Comparison of ENCODE assay signal across 8 cellular contexts in the genomic region with DNA sequence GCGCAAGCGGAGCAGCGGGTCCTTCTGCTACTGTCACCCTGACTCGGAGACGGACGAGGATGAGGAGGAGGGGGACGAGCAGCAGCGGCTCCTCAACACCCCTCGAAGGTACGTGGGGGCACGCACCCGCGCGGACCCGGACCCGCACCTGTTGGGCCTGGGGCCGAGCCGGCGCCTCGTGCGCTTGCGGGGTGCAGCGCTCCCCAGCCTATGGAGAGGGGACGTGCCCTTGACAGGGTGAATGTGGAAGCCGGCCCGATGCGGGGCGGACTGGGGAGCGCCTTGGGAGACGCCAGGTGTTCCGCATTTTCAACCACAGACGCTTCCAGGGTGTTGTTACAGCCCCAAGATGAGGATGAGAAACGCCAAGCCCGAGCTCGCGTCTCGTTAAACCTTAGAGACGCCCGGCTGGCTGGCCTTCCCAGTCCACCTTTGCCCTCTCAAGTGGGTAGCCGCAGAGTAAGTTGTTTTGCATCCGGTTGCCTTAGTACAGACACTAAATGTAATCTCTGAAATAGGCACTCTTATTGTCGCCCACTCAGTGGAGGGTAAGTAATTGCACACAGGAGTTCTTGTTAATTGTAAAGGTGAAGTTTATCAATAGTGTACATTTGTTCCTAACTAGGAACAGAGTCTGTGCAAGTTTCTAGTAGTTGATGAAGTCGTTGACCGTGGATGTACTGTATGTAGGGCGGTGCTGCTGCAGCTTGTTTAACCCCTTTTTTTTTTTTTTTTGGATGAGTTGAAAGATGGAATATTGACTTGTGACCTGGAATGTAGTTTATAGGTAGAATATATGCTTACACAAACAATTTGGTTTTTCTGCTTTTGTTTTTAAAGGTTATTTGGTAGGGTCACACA. TPM values are rescaled to one million over a fixed set of nuclear protein-coding genes. Genes with fewer than 3 reads are reported as not detected.
DNase-seq lines count a peak whose midpoint lies in the region; ATAC-seq and TF ChIP-seq lines count a peak whose summit lies in the region.

No MANE protein-coding gene starts in this region.

- H2AFZ ChIP-seq in SK-N-SH (ENCODE audit: low read depth) (peak overlapping the region; percentile 73), hepatocyte (peak overlapping the region; percentile 65)

- peak overlapping the region; percentile 72 for H3K9ac ChIP-seq in SK-N-SH

- TF ChIP-seq CTCF in C4-2B (conservative IDR thresholded peaks at IDR 0.05) (no peak), SK-N-SH (IDR thresholded peaks at IDR 0.05) (no peak), hepatocyte (IDR thresholded peaks at IDR 0.05; ENCODE audit: poor library complexity) (no peak)

- H3K27ac ChIP-seq in C4-2B (peak overlapping the region; percentile 70), SK-N-SH (ENCODE audit: low read depth in 2 of 2, low read length in 1 of 2) (peak overlapping the region; percentile 27 to 58; a peak in 3 of 4 replicates), hepatocyte (peak overlapping the region; percentile 68)

- H4K20me1 ChIP-seq in SK-N-SH (ENCODE audit: insufficient read depth) (no peaks in the 10 kb centered on the region), hepatocyte (ENCODE audit: insufficient read depth, poor library complexity, severe bottlenecking) (no peaks in the 10 kb centered on the region)

- H3K4me3 ChIP-seq in SK-N-SH (ENCODE audit: low read depth in 2 of 2, low read length in 1 of 2): peak overlapping the region; percentile 82 to 95
- peak overlapping the region; percentile 78 for H3K4me3 ChIP-seq in hepatocyte
- H3K4me3 ChIP-seq in skeletal muscle cell (ENCODE audit: low read depth, low read length): peak overlapping the region; percentile 92

- H3K9me3 ChIP-seq in SK-N-SH (no peaks in the 10 kb centered on the region), hepatocyte (ENCODE audit: low read depth) (no peaks in the 10 kb centered on the region)

- H3K27me3 ChIP-seq in SK-N-SH (ENCODE audit: insufficient read depth) (no peaks in the 10 kb centered on the region), hepatocyte (no peaks in the 10 kb centered on the region)

- ATAC-seq in GM19438 (IDR thresholded peaks at IDR 0.05; ENCODE audit: low read depth, unreplicated experiment) (peak; percentile 36), HG03469 (IDR thresholded peaks at IDR 0.05; ENCODE audit: unreplicated experiment) (peak; percentile 6)

- TF ChIP-seq RAD21 in SK-N-SH (IDR thresholded peaks at IDR 0.05; ENCODE audit: low read length): no peak

- peaks cover 10% of the 10 kb centered on the region for H3F3A ChIP-seq in SK-N-SH (replicated peaks; ENCODE audit: insufficient read depth)

- H3K36me3 ChIP-seq in SK-N-SH (replicated peaks in 1 of 2; ENCODE audit: control insufficient read depth in 1 of 2, insufficient read depth in 2 of 2, low read length in 1 of 2) (peaks cover 4 to 7% of the 10 kb centered on the region in 2 experiments), hepatocyte (replicated peaks; ENCODE audit: insufficient read depth, low read depth) (no peaks in the 10 kb centered on the region)

- H3K4me1 ChIP-seq in SK-N-SH (ENCODE audit: control insufficient read depth in 1 of 2, insufficient read depth in 2 of 2, low read depth in 1 of 2, low read length in 1 of 2) (peaks cover 10 to 11% of the 10 kb centered on the region in 2 experiments), hepatocyte (ENCODE audit: insufficient read depth) (peaks cover 15% of the 10 kb centered on the region)

- peak; percentile 39 for DNase-seq in SK-N-SH
- peak; percentile 35 for DNase-seq in amniotic epithelial cell (ENCODE audit: low read depth)
- DNase-seq in hepatocyte (ENCODE audit: low spot score): peak; percentile 60
- no peak for DNase-seq in skeletal muscle cell (ENCODE audit: low read depth)
- no peak for DNase-seq in GM19240 (ENCODE audit: insufficient read length, low spot score)

- H3K4me2 ChIP-seq in SK-N-SH: peak overlapping the region; percentile 83
- peak overlapping the region; percentile 83 for H3K4me2 ChIP-seq in hepatocyte

- POLR2A ChIA-PET in SK-N-SH (lab: Yijun Ruan, JAX): no interaction called here

- TF ChIP-seq EP300 in SK-N-SH (IDR thresholded peaks at IDR 0.05; ENCODE audit: borderline replicate concordance in 1 of 2, low read depth in 1 of 2, low read length in 1 of 2): no peak

- CTCF ChIA-PET in SK-N-SH (lab: Yijun Ruan, JAX): interaction anchor here (2.0 kb wide), 1 partner anchor 106 kb away, joined by 10 read pairs; no protein-coding TSS in a partner anchor

- H3K79me2 ChIP-seq in SK-N-SH (ENCODE audit: insufficient read depth) (peaks cover 50% of the 10 kb centered on the region), hepatocyte (peaks cover 56% of the 10 kb centered on the region)

- H3K9me2 ChIP-seq in SK-N-SH: no peaks in the 10 kb centered on the region
- no peaks in the 10 kb centered on the region for H3K9me2 ChIP-seq in hepatocyte (replicated peaks; ENCODE audit: insufficient read depth)

- WGBS in SK-N-SH (ENCODE audit: low lambda C conversion rate): 7% methylated on average over 10 of the region's 45 CpGs
- 2% methylated on average over 43 of the region's 45 CpGs for WGBS in hepatocyte (ENCODE audit: low lambda C conversion rate, missing lambda C conversion rate)

TF ChIP-seq in SK-N-SH, 30 proteins besides CTCF, POLR2A, EP300 and RAD21:
- TF ChIP-seq SIN3A (IDR thresholded peaks at IDR 0.05; ENCODE audit: borderline replicate concordance, low read depth, low read length) (peak; percentile 35; the same call in 1 of the 2 replicates), TAF1 (IDR thresholded peaks at IDR 0.05; ENCODE audit: borderline replicate concordance, low read depth, low read length) (no peak), YY1 (IDR thresholded peaks at IDR 0.05; ENCODE audit: low read depth) (no peak)
- TF ChIP-seq, protein P1, sequence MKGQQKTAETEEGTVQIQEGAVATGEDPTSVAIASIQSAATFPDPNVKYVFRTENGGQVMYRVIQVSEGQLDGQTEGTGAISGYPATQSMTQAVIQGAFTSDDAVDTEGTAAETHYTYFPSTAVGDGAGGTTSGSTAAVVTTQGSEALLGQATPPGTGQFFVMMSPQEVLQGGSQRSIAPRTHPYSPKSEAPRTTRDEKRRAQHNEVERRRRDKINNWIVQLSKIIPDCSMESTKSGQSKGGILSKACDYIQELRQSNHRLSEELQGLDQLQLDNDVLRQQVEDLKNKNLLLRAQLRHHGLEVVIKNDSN (IDR thresholded peaks at IDR 0.05; ENCODE audit: borderline replicate concordance, low read depth): no peak
- TF ChIP-seq, protein P2, sequence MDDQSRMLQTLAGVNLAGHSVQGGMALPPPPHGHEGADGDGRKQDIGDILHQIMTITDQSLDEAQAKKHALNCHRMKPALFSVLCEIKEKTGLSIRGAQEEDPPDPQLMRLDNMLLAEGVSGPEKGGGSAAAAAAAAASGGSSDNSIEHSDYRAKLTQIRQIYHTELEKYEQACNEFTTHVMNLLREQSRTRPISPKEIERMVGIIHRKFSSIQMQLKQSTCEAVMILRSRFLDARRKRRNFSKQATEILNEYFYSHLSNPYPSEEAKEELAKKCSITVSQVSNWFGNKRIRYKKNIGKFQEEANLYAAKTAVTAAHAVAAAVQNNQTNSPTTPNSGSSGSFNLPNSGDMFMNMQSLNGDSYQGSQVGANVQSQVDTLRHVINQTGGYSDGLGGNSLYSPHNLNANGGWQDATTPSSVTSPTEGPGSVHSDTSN (IDR thresholded peaks at IDR 0.05): no peak

RNA-seq across cellular contexts. Expression of a gene that starts 0.8 kb away (rescaled TPM):
- polyA plus RNA-seq in SK-N-SH (2012; rRNA removed): 5.3 and 6.2 TPM in 2 replicates
- 6.4 and 7.6 TPM in 2 replicates for polyA plus RNA-seq in SK-N-SH (2012; cell fraction: cytosol; rRNA removed)
- 6.2 and 8.9 TPM in 2 replicates for polyA plus RNA-seq in SK-N-SH (2012; cell fraction: nucleus; rRNA removed)
- 18.1 and 22.5 TPM in 2 replicates for total RNA-seq in hepatocyte
- polyA plus RNA-seq in hepatocyte: 17.9 and 18.8 TPM in 2 replicates

Comparison
In these comparisons a context has a peak if more than half of its experiments do, and no peak if none do; other contexts are left out.
1. DNase-seq: peak in SK-N-SH (single experiment), amniotic epithelial cell (single experiment) and hepatocyte (single experiment); none in skeletal muscle cell (single experiment) and GM19240 (single experiment).
2. Peak in every context shown above with its lines, with median percentiles within 50 percentile points of each other: H3K27ac ChIP-seq and H3K4me3 ChIP-seq.